ENCODE assay signal across 18 cellular contexts in the genomic region with DNA sequence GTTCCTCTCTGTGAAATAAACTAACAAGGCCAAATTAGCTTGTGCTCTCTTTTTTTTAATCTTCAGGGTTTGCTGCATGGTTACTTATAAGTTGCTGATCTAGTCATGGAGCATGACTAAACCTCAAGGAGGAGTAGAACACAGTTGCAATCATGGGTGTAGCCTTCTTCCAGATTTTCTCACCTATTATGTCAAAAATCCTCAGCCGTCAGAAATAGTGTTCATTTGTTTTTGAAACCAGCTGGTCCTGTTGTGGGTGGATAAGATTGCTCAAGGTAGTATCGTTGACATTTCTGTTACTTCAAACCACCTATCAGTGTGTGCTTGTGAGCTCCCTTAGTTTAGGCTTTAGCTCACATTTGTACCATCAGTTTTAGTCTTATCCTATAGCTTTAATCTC. TPM values are rescaled to one million over a fixed set of nuclear protein-coding genes. Genes with fewer than 3 reads are reported as not detected.
DNase-seq lines count a peak whose midpoint lies in the region; ATAC-seq, FAIRE-seq and TF ChIP-seq lines count a peak whose summit lies in the region.
"Had no signal": no experiment of that assay in that cellular context is flagged by ENCODE, and none has a peak within 500 bp of the region (broad histone marks: within the 10 kb centered on the region; RNA-seq: fewer than 3 reads in every experiment).

No MANE protein-coding gene starts in this region.

- no peak overlapping the region for H4K8ac ChIP-seq in trophoblast cell (ENCODE audit: low read depth, low read length)

- WGBS in trophoblast cell (ENCODE audit: extremely low coverage, insufficient coverage, insufficient read length), result no CpG with 5 or more reads among the region's 2 CpGs

- no peaks in the 10 kb centered on the region for H3K79me2 ChIP-seq in trophoblast cell (ENCODE audit: control insufficient read depth, insufficient read depth, low read length, poor library complexity)

- no peaks in the 10 kb centered on the region for H3K9me3 ChIP-seq in trophoblast cell (ENCODE audit: insufficient read depth, low read depth, low read length)
- H3K9me3 ChIP-seq in effector memory CD4-positive, alpha-beta T cell (ENCODE audit: control insufficient read depth, low read length), result no peaks in the 10 kb centered on the region
- H3K9me3 ChIP-seq: thyroid gland had no signal

- H3K4me2 ChIP-seq in trophoblast cell (ENCODE audit: low read length), result no peak overlapping the region
- H3K4me2 ChIP-seq: smooth muscle cell had no signal

- no peaks in the 10 kb centered on the region for H3K4me1 ChIP-seq in trophoblast cell (ENCODE audit: control insufficient read depth in 1 of 2, insufficient read depth in 2 of 2, low read length in 2 of 2)
- peaks cover 11% of the 10 kb centered on the region for H3K4me1 ChIP-seq in effector memory CD4-positive, alpha-beta T cell (ENCODE audit: control insufficient read depth, insufficient read depth, low read length, poor library complexity, severe bottlenecking)

- H3K4me3 ChIP-seq in bronchial epithelial cell (ENCODE audit: low read depth, low read length), result no peak overlapping the region
- no peak overlapping the region for H3K4me3 ChIP-seq in trophoblast cell (ENCODE audit: low read depth, low read length)
- no peak overlapping the region for H3K4me3 ChIP-seq in effector memory CD4-positive, alpha-beta T cell (ENCODE audit: insufficient read depth, low read depth, low read length, poor library complexity, severe bottlenecking)
- H3K4me3 ChIP-seq: lung, smooth muscle cell, thyroid gland had no signal

- no peak overlapping the region for H3K18ac ChIP-seq in trophoblast cell (ENCODE audit: low read length)

- H2AFZ ChIP-seq in trophoblast cell (ENCODE audit: insufficient read depth, low read length, poor library complexity), result no peak overlapping the region

- no peaks in the 10 kb centered on the region for H3K36me3 ChIP-seq in bronchial epithelial cell (ENCODE audit: control insufficient read depth, insufficient read depth, low read length)
- no peaks in the 10 kb centered on the region for H3K36me3 ChIP-seq in trophoblast cell (ENCODE audit: control insufficient read depth in 1 of 2, insufficient read depth in 2 of 2, low read length in 2 of 2)
- no peaks in the 10 kb centered on the region for H3K36me3 ChIP-seq in effector memory CD4-positive, alpha-beta T cell (ENCODE audit: control insufficient read depth, insufficient read depth, low read length)
- H3K36me3 ChIP-seq: thyroid gland had no signal

- no peak overlapping the region for H3K14ac ChIP-seq in trophoblast cell (ENCODE audit: low read length)

- no peak overlapping the region for H2BK5ac ChIP-seq in trophoblast cell (ENCODE audit: low read depth, low read length, poor library complexity)

- H2BK120ac ChIP-seq in trophoblast cell (ENCODE audit: insufficient read depth, low read length, poor library complexity), result no peak overlapping the region

- H2AK5ac ChIP-seq in trophoblast cell (ENCODE audit: low read length), result no peak overlapping the region

- H2BK12ac ChIP-seq in trophoblast cell (ENCODE audit: low read length), result no peak overlapping the region

- TF ChIP-seq CTCF in D721Med (IDR thresholded peaks at IDR 0.05; ENCODE audit: insufficient read depth, missing control alignments), result no peak
- no peak for TF ChIP-seq CTCF in bronchial epithelial cell (IDR thresholded peaks at IDR 0.05; ENCODE audit: insufficient read depth, low read length, severe bottlenecking)

- DNase-seq in D721Med (ENCODE audit: insufficient read length, low spot score) (no peak), GM19239 (ENCODE audit: insufficient read length, low spot score) (no peak), bronchial epithelial cell (ENCODE audit: low read depth) (peak; percentile 91), trophoblast cell (peak; percentile 51 to 85)
- DNase-seq in stimulated activated CD4-positive, alpha-beta T cell treated with anti-CD3 and anti-CD28 coated beads, Interleukin-12 subunit alpha, Interleukin-12 subunit beta, amount 100 ng/mL, for 4 hours, result no peak
- DNase-seq in effector memory CD4-positive, alpha-beta T cell, result no peak
- DNase-seq: activated CD4-positive, alpha-beta T cell treated with anti-CD3 and anti-CD28 coated beads, Interleukin-2, amount 50 U/mL, for 1 hour; activated T-cell treated with anti-CD3 and anti-CD28 coated beads for 4 hours; amniotic stem cell; foreskin melanocyte; NCI-H1694; NCI-H226; thyroid gland had no signal

- H3K23ac ChIP-seq in trophoblast cell (ENCODE audit: low read length), result no peak overlapping the region

- no peak for ATAC-seq in GM19397 (IDR thresholded peaks at IDR 0.05; ENCODE audit: unreplicated experiment)
- ATAC-seq: SK-N-SH treated with all-trans-retinoic acid at 6 μM for 48 hours had no signal

- H3K4ac ChIP-seq in trophoblast cell (ENCODE audit: low read depth, low read length), result no peak overlapping the region

- H3K27ac ChIP-seq in trophoblast cell (ENCODE audit: low read depth, low read length), result no peak overlapping the region
- no peak overlapping the region for H3K27ac ChIP-seq in effector memory CD4-positive, alpha-beta T cell (ENCODE audit: insufficient read depth, low read length, poor library complexity, severe bottlenecking)
- H3K27ac ChIP-seq: thyroid gland had no signal

- H3K27me3 ChIP-seq in bronchial epithelial cell (ENCODE audit: control insufficient read depth, insufficient read depth, low read length) (no peaks in the 10 kb centered on the region), trophoblast cell (ENCODE audit: insufficient read depth, low read length) (no peaks in the 10 kb centered on the region)
- no peaks in the 10 kb centered on the region for H3K27me3 ChIP-seq in effector memory CD4-positive, alpha-beta T cell (replicated peaks; ENCODE audit: control insufficient read depth, insufficient read depth, low read length, poor library complexity, severe bottlenecking)
- H3K27me3 ChIP-seq: thyroid gland had no signal

- H4K91ac ChIP-seq in trophoblast cell (ENCODE audit: low read depth, low read length), result no peak overlapping the region

- H3K9ac ChIP-seq in trophoblast cell (ENCODE audit: low read length), result no peak overlapping the region

- H3K79me1 ChIP-seq in trophoblast cell (ENCODE audit: low read length), result no peaks in the 10 kb centered on the region

- no peak overlapping the region for H4K12ac ChIP-seq in trophoblast cell (ENCODE audit: low read depth, low read length)

- FAIRE-seq in D721Med (lab: Jason Lieb, UNC), result peak; percentile 99
- FAIRE-seq in GM19239 (lab: Jason Lieb, UNC), result peak; percentile 35
- FAIRE-seq in bronchial epithelial cell (lab: Jason Lieb, UNC), result peak; percentile 92
- FAIRE-seq: RCC 7860 had no signal

RNA-seq across cellular contexts. Expression of a gene that starts 11.2 kb away (rescaled TPM):
- 29.5 and 50.6 TPM in 2 replicates for total RNA-seq in bronchial epithelial cell
- polyA plus RNA-seq in trophoblast cell (2013), result 10.2 and 12.0 TPM in 2 replicates

RNA-seq across cellular contexts. Expression of a gene that starts 11.4 kb away (rescaled TPM):
- total RNA-seq in bronchial epithelial cell, result 42.1 and 64.1 TPM in 2 replicates
- 15.3 TPM in 2 replicates for polyA plus RNA-seq in trophoblast cell (2013)

Comparison
In these comparisons a context has a peak if more than half of its experiments do, and no peak if none do; other contexts are left out.
1. DNase-seq: peak in bronchial epithelial cell (single experiment) and trophoblast cell (2 of 2); none in D721Med (single experiment), GM19239 (single experiment), stimulated activated CD4-positive, alpha-beta T cell treated with anti-CD3 and anti-CD28 coated beads, Interleukin-12 subunit alpha, Interleukin-12 subunit beta, amount 100 ng/mL, for 4 hours (single experiment) and effector memory CD4-positive, alpha-beta T cell (0 of 3).